In genomic region chr11:12330491-12331231, GRCh38 we compare ENCODE assay signal across 8 cellular contexts. TPM values are rescaled to one million over a fixed set of nuclear protein-coding genes. Genes with fewer than 3 reads are reported as not detected.
DNase-seq lines count a peak whose midpoint lies in the region; TF ChIP-seq lines count a peak whose summit lies in the region.

No MANE protein-coding gene starts in this region.

- H3K79me2 ChIP-seq in OCI-LY3 (ENCODE audit: low read length), result no peaks in the 10 kb centered on the region

- no peak overlapping the region for H3K4me3 ChIP-seq in OCI-LY3 (ENCODE audit: low read length)
- H3K4me3 ChIP-seq in skeletal muscle satellite cell (ENCODE audit: low read length), result no peak overlapping the region

- H3K36me3 ChIP-seq in OCI-LY3 (replicated peaks; ENCODE audit: low read depth, low read length) (no peaks in the 10 kb centered on the region), skeletal muscle satellite cell (ENCODE audit: insufficient read depth, low read length) (no peaks in the 10 kb centered on the region)

- H3K4me1 ChIP-seq in OCI-LY3 (ENCODE audit: low read length) (peaks cover 4% of the 10 kb centered on the region; the same call in 1 of the 2 replicates), skeletal muscle satellite cell (ENCODE audit: control insufficient read depth, insufficient read depth, low read length) (peaks cover 9% of the 10 kb centered on the region)

- peak overlapping the region; percentile 63 for H2AFZ ChIP-seq in OCI-LY3 (ENCODE audit: low read depth, low read length)

- no peak overlapping the region for H3K27ac ChIP-seq in OCI-LY3 (ENCODE audit: low read length)

- H3K9ac ChIP-seq in OCI-LY3 (ENCODE audit: low read length), result no peak overlapping the region
- H3K9ac ChIP-seq in skeletal muscle satellite cell (ENCODE audit: low read depth, low read length), result no peak overlapping the region

- peak; percentile 23 for DNase-seq in NCI-H1048 (lab: John Stamatoyannopoulos, UW)
- peak; percentile 95 for DNase-seq in globus pallidus (ENCODE audit: low spot score)
- no peak for DNase-seq in NCI-H1930 (lab: John Stamatoyannopoulos, UW)
- DNase-seq in NCI-H226, result no peak
- no peak for DNase-seq in activated effector memory CD4-positive, alpha-beta T cell treated with anti-CD3 and anti-CD28 coated beads, Interleukin-2, amount 50 U/mL, for 16 hours
- DNase-seq in HK-2 (ENCODE audit: unreplicated experiment), result no peak

- H3K27me3 ChIP-seq in OCI-LY3 (ENCODE audit: low read depth, low read length) (peaks cover 15% of the 10 kb centered on the region), skeletal muscle satellite cell (ENCODE audit: control insufficient read depth, insufficient read depth, low read length) (no peaks in the 10 kb centered on the region)

- no peaks in the 10 kb centered on the region for H4K20me1 ChIP-seq in OCI-LY3 (ENCODE audit: insufficient read depth, low read length)

- H3K4me2 ChIP-seq in OCI-LY3 (ENCODE audit: low read length), result peak overlapping the region; percentile 56
- H3K4me2 ChIP-seq in skeletal muscle satellite cell (ENCODE audit: low read length), result peak overlapping the region; percentile 54

- TF ChIP-seq CTCF in OCI-LY3 (IDR thresholded peaks at IDR 0.05; ENCODE audit: low read depth, low read length), result no peak

- H3K9me3 ChIP-seq in OCI-LY3 (ENCODE audit: insufficient read depth, low read length) (no peaks in the 10 kb centered on the region), skeletal muscle satellite cell (replicated peaks; ENCODE audit: low read length) (no peaks in the 10 kb centered on the region)

RNA-seq across cellular contexts. Expression of gene PARVA, which starts 46.7 kb away (rescaled TPM):
- total RNA-seq in skeletal muscle satellite cell (2012; rRNA removed), result 21.3 and 27.5 TPM in 2 replicates

Comparison
In these comparisons a context has a peak if more than half of its experiments do, and no peak if none do; other contexts are left out.
1. DNase-seq: peak in NCI-H1048 (single experiment) and globus pallidus (single experiment); none in NCI-H1930 (0 of 2), NCI-H226 (single experiment), activated effector memory CD4-positive, alpha-beta T cell treated with anti-CD3 and anti-CD28 coated beads, Interleukin-2, amount 50 U/mL, for 16 hours (single experiment) and HK-2 (single experiment).